8 cellular contexts compared by ENCODE assay signal in genomic region chr9:71769175-71770165, GRCh38. TPM values are rescaled to one million over a fixed set of nuclear protein-coding genes. Genes with fewer than 3 reads are reported as not detected.
DNase-seq lines count a peak whose midpoint lies in the region; ATAC-seq and TF ChIP-seq lines count a peak whose summit lies in the region.

No MANE protein-coding gene starts in this region.

- no peaks in the 10 kb centered on the region for H3K9me3 Mint-ChIP-seq in mesothelial cell of epicardium

- H3K4me1 Mint-ChIP-seq in mesothelial cell of epicardium, result peaks cover 30% of the 10 kb centered on the region

- no peaks in the 10 kb centered on the region for H3K36me3 Mint-ChIP-seq in mesothelial cell of epicardium

- peak; percentile 18 for TF ChIP-seq CTCF in mesothelial cell of epicardium (IDR thresholded peaks at IDR 0.05; ENCODE audit: unreplicated experiment)

- no peaks in the 10 kb centered on the region for H3K36me3 ChIP-seq in endocrine pancreas (ENCODE audit: control insufficient read depth, insufficient read depth, low read length)

- no peaks in the 10 kb centered on the region for H3K27me3 ChIP-seq in endocrine pancreas (ENCODE audit: control insufficient read depth, insufficient read depth, low read length)

- H3K4me3 ChIP-seq in endocrine pancreas (ENCODE audit: control insufficient read depth, insufficient read depth, low read length), result peak overlapping the region; percentile 7

- H3K9ac ChIP-seq in endocrine pancreas (ENCODE audit: control insufficient read depth, insufficient read depth, low read length), result peak overlapping the region; percentile 60

- peak; percentile 40 for ATAC-seq in HG02759 (IDR thresholded peaks at IDR 0.05; ENCODE audit: unreplicated experiment)

- peak overlapping the region; percentile 89 for H3K4me3 Mint-ChIP-seq in mesothelial cell of epicardium

- peak overlapping the region; percentile 59 for H3K27ac Mint-ChIP-seq in mesothelial cell of epicardium

- DNase-seq in DMS53 (lab: John Stamatoyannopoulos, UW) (peak; percentile 76), DMS53 treated with DMSO at 0.1 percent for 48 hours (lab: John Stamatoyannopoulos, UW; ENCODE audit: unreplicated experiment) (no peak), NCI-H2196 treated with DMSO at 0.1 percent for 48 hours (lab: John Stamatoyannopoulos, UW; ENCODE audit: unreplicated experiment) (peak; percentile 35), mesothelial cell of epicardium (ENCODE audit: low spot score in 2 of 2, unreplicated experiment in 2 of 2) (peak; percentile 40 to 68)
- peak; percentile 82 for DNase-seq in activated CD8-positive, alpha-beta memory T cell treated with anti-CD3 and anti-CD28 coated beads for 24 hours
- peak; percentile 32 to 43 for DNase-seq in stimulated activated CD8-positive, alpha-beta memory T cell treated with anti-CD3 and anti-CD28 coated beads, Interleukin-4, amount 100 ng/mL, for 1 hour (ENCODE audit: low read depth in 2 of 2, low spot score in 1 of 2)

- H3K9me3 ChIP-seq in endocrine pancreas (ENCODE audit: control insufficient read depth, low read length), result no peaks in the 10 kb centered on the region

- H3K27me3 Mint-ChIP-seq in mesothelial cell of epicardium (ENCODE audit: low read depth), result peaks cover 4% of the 10 kb centered on the region

- peaks cover 5% of the 10 kb centered on the region for H3K4me1 ChIP-seq in endocrine pancreas (ENCODE audit: control insufficient read depth, insufficient read depth, low read length)

RNA-seq across cellular contexts. Expression of gene CEMIP2, which starts 1.2 kb away (rescaled TPM):
- 111 to 122 TPM (median 114 TPM) in 3 replicates for total RNA-seq in mesothelial cell of epicardium
